Comparison of ENCODE assay signal across 8 cellular contexts in the genomic region with DNA sequence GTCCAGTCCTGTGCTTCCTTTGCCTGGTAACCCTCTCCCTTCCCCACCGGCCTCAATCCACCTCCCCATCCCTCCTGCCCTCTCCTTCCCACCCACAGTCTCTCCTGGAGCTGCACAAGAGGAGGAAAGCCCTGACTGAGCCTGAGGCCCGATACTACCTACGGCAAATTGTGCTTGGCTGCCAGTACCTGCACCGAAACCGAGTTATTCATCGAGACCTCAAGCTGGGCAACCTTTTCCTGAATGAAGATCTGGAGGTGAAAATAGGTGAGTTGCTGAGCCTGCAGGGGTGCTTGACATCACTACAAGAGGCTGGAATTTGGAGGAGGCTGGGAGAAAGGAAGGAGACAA.
DNase-seq lines count a peak whose midpoint lies in the region; ATAC-seq and TF ChIP-seq lines count a peak whose summit lies in the region.

No MANE protein-coding gene starts in this region.

- H3K9me3 Mint-ChIP-seq in activated naive CD4-positive, alpha-beta T cell treated with anti-CD3 and anti-CD28 coated beads, Interleukin-2, amount 10 ng/mL, durations not matched to agents 7 days and 5 days: no peaks in the 10 kb centered on the region
- H3K9me3 Mint-ChIP-seq in stimulated activated memory B cell treated with anti-CD40 and anti-IgM and Interleukin-4, amounts not matched to agents 10 μg/mL and 1 μg/mL and 100 μg/mL, for 72 hours: no peaks in the 10 kb centered on the region

- H3K4me3 Mint-ChIP-seq in activated naive CD4-positive, alpha-beta T cell treated with anti-CD3 and anti-CD28 coated beads, Interleukin-2, amount 10 ng/mL, durations not matched to agents 7 days and 5 days: peak overlapping the region; percentile 97
- H3K4me3 Mint-ChIP-seq in stimulated activated memory B cell treated with anti-CD40 and anti-IgM and Interleukin-4, amounts not matched to agents 10 μg/mL and 1 μg/mL and 100 μg/mL, for 72 hours: peak overlapping the region; percentile 86

- no peaks in the 10 kb centered on the region for H3K27me3 ChIP-seq in SU-DHL-6 (ENCODE audit: low read length)

- H3F3A ChIP-seq in SU-DHL-6 (ENCODE audit: insufficient read depth): peaks cover 11% of the 10 kb centered on the region; the same call in 1 of the 2 replicates

- peak overlapping the region; percentile 98 for H3K9ac ChIP-seq in SU-DHL-6 (ENCODE audit: low read length)

- no peaks in the 10 kb centered on the region for H4K20me1 ChIP-seq in SU-DHL-6 (ENCODE audit: low read depth, low read length)

- H3K4me2 ChIP-seq in SU-DHL-6 (ENCODE audit: low read depth, low read length, poor library complexity, severe bottlenecking): peak overlapping the region; percentile 69

- H3K4me3 ChIP-seq in SU-DHL-6 (ENCODE audit: insufficient read depth, low read length, poor library complexity, severe bottlenecking): peak overlapping the region; percentile 98
- H3K4me3 ChIP-seq in fibroblast of pulmonary artery (replicated peaks; ENCODE audit: low read depth, low read length): peak overlapping the region; percentile 64

- H3K27ac ChIP-seq in SU-DHL-6 (ENCODE audit: low read depth, low read length) (peak overlapping the region; percentile 70), caudate nucleus (ENCODE audit: low read depth, low read length) (no peak overlapping the region)

- H3K9me3 ChIP-seq in SU-DHL-6 (ENCODE audit: insufficient read depth, low read length): no peaks in the 10 kb centered on the region

- TF ChIP-seq CTCF in SU-DHL-6 (IDR thresholded peaks at IDR 0.05; ENCODE audit: insufficient read depth, low read length, poor library complexity, severe bottlenecking): no peak
- no peak for TF ChIP-seq CTCF in fibroblast of pulmonary artery (IDR thresholded peaks at IDR 0.05; ENCODE audit: low read length, missing control alignments)

- H3K9me2 ChIP-seq in SU-DHL-6 (replicated peaks; ENCODE audit: insufficient read depth, low read length): no peaks in the 10 kb centered on the region

- no peaks in the 10 kb centered on the region for H3K27me3 Mint-ChIP-seq in activated naive CD4-positive, alpha-beta T cell treated with anti-CD3 and anti-CD28 coated beads, Interleukin-2, amount 10 ng/mL, durations not matched to agents 7 days and 5 days
- H3K27me3 Mint-ChIP-seq in stimulated activated memory B cell treated with anti-CD40 and anti-IgM and Interleukin-4, amounts not matched to agents 10 μg/mL and 1 μg/mL and 100 μg/mL, for 72 hours: peaks cover 13% of the 10 kb centered on the region

- H3K36me3 Mint-ChIP-seq in activated naive CD4-positive, alpha-beta T cell treated with anti-CD3 and anti-CD28 coated beads, Interleukin-2, amount 10 ng/mL, durations not matched to agents 7 days and 5 days: peaks cover 47% of the 10 kb centered on the region
- H3K36me3 Mint-ChIP-seq in stimulated activated memory B cell treated with anti-CD40 and anti-IgM and Interleukin-4, amounts not matched to agents 10 μg/mL and 1 μg/mL and 100 μg/mL, for 72 hours: peaks cover 26% of the 10 kb centered on the region

- DNase-seq in activated naive CD4-positive, alpha-beta T cell treated with anti-CD3 and anti-CD28 coated beads, Interleukin-2, amount 10 ng/mL, durations not matched to agents 7 days and 5 days: no peak
- no peak for DNase-seq in activated naive CD4-positive, alpha-beta T cell treated with Interleukin-2 at 50 U/mL for 16 hours
- no peak for DNase-seq in fibroblast of pulmonary artery (ENCODE audit: low read depth)
- DNase-seq in stimulated activated CD4-positive, alpha-beta T cell treated with anti-CD3 and anti-CD28 coated beads, Interleukin-2, amount 100 ng/mL, for 24 hours: no peak
- no peak for DNase-seq in caudate nucleus (lab: John Stamatoyannopoulos, UW)

- H2AFZ ChIP-seq in SU-DHL-6 (ENCODE audit: low read depth, low read length, severe bottlenecking): no peak overlapping the region

- ATAC-seq in stimulated activated memory B cell treated with anti-CD40 and anti-IgM and Interleukin-4, amounts not matched to agents 10 μg/mL and 1 μg/mL and 100 μg/mL, for 72 hours: no peak
- no peak for ATAC-seq in GM21367 (IDR thresholded peaks at IDR 0.05; ENCODE audit: unreplicated experiment)

- peaks cover 21% of the 10 kb centered on the region; the same call in 1 of the 2 replicates for H3K36me3 ChIP-seq in SU-DHL-6 (ENCODE audit: low read length)

- H3K79me2 ChIP-seq in SU-DHL-6 (ENCODE audit: insufficient read depth, low read length): peaks cover 46% of the 10 kb centered on the region

- H3K27ac Mint-ChIP-seq in activated naive CD4-positive, alpha-beta T cell treated with anti-CD3 and anti-CD28 coated beads, Interleukin-2, amount 10 ng/mL, durations not matched to agents 7 days and 5 days: no peak overlapping the region
- no peak overlapping the region for H3K27ac Mint-ChIP-seq in stimulated activated memory B cell treated with anti-CD40 and anti-IgM and Interleukin-4, amounts not matched to agents 10 μg/mL and 1 μg/mL and 100 μg/mL, for 72 hours

- CTCF ChIA-PET in activated naive CD4-positive, alpha-beta T cell treated with anti-CD3 and anti-CD28 coated beads, Interleukin-2, amount 10 ng/mL, durations not matched to agents 7 days and 5 days (lab: Charles Lee): interaction anchor here (1.2 kb wide), 1 partner anchor 50 kb away, joined by 3 read pairs; no protein-coding TSS in a partner anchor

- H3K4me1 Mint-ChIP-seq in activated naive CD4-positive, alpha-beta T cell treated with anti-CD3 and anti-CD28 coated beads, Interleukin-2, amount 10 ng/mL, durations not matched to agents 7 days and 5 days: peaks cover 42% of the 10 kb centered on the region
- H3K4me1 Mint-ChIP-seq in stimulated activated memory B cell treated with anti-CD40 and anti-IgM and Interleukin-4, amounts not matched to agents 10 μg/mL and 1 μg/mL and 100 μg/mL, for 72 hours: peaks cover 21% of the 10 kb centered on the region
